ENCODE assay signal across 21 cellular contexts in the genomic region with DNA sequence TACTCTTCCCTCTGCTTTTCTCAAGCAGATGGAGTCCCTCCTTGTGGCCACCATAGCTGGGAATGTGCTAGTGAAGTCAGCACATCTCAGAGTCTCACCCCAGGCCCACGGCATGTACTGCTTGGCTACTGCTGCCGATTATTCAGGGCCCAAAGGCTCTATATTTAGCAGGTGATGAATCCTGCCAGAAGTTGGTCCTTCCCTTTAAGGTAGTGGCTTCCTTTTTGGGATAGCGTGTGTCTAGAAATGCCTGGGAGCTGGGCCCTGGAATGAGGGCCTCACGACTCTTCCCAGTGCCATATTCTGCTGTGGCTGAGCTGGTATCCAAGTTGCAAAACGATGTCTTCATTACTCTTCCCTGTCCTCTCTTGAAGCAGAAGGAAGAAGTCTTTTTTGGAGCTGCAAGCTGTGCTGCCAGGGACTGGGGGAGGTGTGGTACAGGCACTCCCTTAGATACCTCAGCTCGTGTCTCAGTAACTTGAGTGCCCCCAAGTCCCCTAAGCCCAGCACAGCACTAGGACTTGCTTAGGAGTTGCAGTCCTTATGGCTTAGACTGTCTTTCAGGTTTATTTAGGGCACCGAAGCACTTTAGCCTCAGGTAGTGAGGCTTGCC.
"Had no signal": no experiment of that assay in that cellular context is flagged by ENCODE, and none has a peak within 500 bp of the region (broad histone marks: within the 10 kb centered on the region; RNA-seq: fewer than 3 reads in every experiment).

No MANE protein-coding gene starts in this region.

- H3K27me3 ChIP-seq: neutrophil, pancreas, sigmoid colon, vagina had no signal

- H3K36me3 Mint-ChIP-seq: stimulated activated effector memory CD8-positive, alpha-beta T cell treated with anti-CD3 and anti-CD28 coated beads, Interleukin-12 subunit alpha, Interleukin-12 subunit beta, amount 100 ng/mL, for 72 hours had no signal

- H3K4me1 ChIP-seq: pancreas, sigmoid colon, vagina had no signal

- ATAC-seq: esophagus mucosa; mucosa of descending colon; natural killer cell treated with Interleukin-12 subunit alpha and Interleukin-12 subunit beta and Interleukin-15 and Interleukin-18, amount 100 ng/mL, for 72 hours; pancreas; stimulated activated effector memory CD8-positive, alpha-beta T cell treated with anti-CD3 and anti-CD28 coated beads, Interleukin-12 subunit alpha, Interleukin-12 subunit beta, amount 100 ng/mL, for 72 hours had no signal

- H3K27ac ChIP-seq: epithelial cell of prostate, neutrophil, pancreas, sigmoid colon, vagina had no signal

- H3K9me3 ChIP-seq: pancreas, vagina had no signal

- H3K4me1 Mint-ChIP-seq: memory B cell; naive B cell; neural crest cell; stimulated activated effector memory CD8-positive, alpha-beta T cell treated with anti-CD3 and anti-CD28 coated beads, Interleukin-12 subunit alpha, Interleukin-12 subunit beta, amount 100 ng/mL, for 72 hours had no signal

- H3K4me3 Mint-ChIP-seq: endodermal cell; memory B cell; mesothelial cell of epicardium; naive B cell; natural killer cell treated with Interleukin-12 subunit alpha and Interleukin-12 subunit beta and Interleukin-15 and Interleukin-18, amount 100 ng/mL, for 72 hours; neural crest cell; stimulated activated effector memory CD8-positive, alpha-beta T cell treated with anti-CD3 and anti-CD28 coated beads, Interleukin-12 subunit alpha, Interleukin-12 subunit beta, amount 100 ng/mL, for 72 hours; stimulated activated naive CD8-positive, alpha-beta T cell treated with anti-CD3 and anti-CD28 coated beads, Interleukin-15, Interleukin-2, amounts not matched to agents 100 ng/mL and 50 ng/mL, for 24 hours had no signal

- DNase-seq: effector CD8-positive, alpha-beta T cell; endodermal cell; foreskin melanocyte; mucosa of descending colon; naive B cell; pancreas; sigmoid colon; stimulated activated CD4-positive, alpha-beta T cell treated with anti-CD3 and anti-CD28 coated beads, Interleukin-2, amount 100 ng/mL, for 24 hours; stimulated activated CD4-positive, alpha-beta T cell treated with anti-CD3 and anti-CD28 coated beads, Interleukin-4, amount 100 ng/mL, for 24 hours; trophoblast cell had no signal

- H3K27ac Mint-ChIP-seq: endodermal cell; memory B cell; mesothelial cell of epicardium; naive B cell; natural killer cell treated with Interleukin-12 subunit alpha and Interleukin-12 subunit beta and Interleukin-15 and Interleukin-18, amount 100 ng/mL, for 72 hours; stimulated activated effector memory CD8-positive, alpha-beta T cell treated with anti-CD3 and anti-CD28 coated beads, Interleukin-12 subunit alpha, Interleukin-12 subunit beta, amount 100 ng/mL, for 72 hours; stimulated activated naive CD8-positive, alpha-beta T cell treated with anti-CD3 and anti-CD28 coated beads, Interleukin-15, Interleukin-2, amounts not matched to agents 100 ng/mL and 50 ng/mL, for 24 hours had no signal

- H3K27me3 Mint-ChIP-seq: memory B cell; naive B cell; natural killer cell treated with Interleukin-12 subunit alpha and Interleukin-12 subunit beta and Interleukin-15 and Interleukin-18, amount 100 ng/mL, for 72 hours; stimulated activated naive CD8-positive, alpha-beta T cell treated with anti-CD3 and anti-CD28 coated beads, Interleukin-15, Interleukin-2, amounts not matched to agents 100 ng/mL and 50 ng/mL, for 24 hours had no signal

- H3K4me3 ChIP-seq: lung, mucosa of descending colon, pancreas, sigmoid colon, vagina had no signal

- H3K36me3 ChIP-seq: neutrophil, pancreas, sigmoid colon, vagina had no signal
